In genomic region chr7:75858430-75858829, GRCh38 we compare ENCODE assay signal across 26 cellular contexts. TPM values are rescaled to one million over a fixed set of nuclear protein-coding genes. Genes with fewer than 3 reads are reported as not detected.
"Had no signal": no experiment of that assay in that cellular context is flagged by ENCODE, and none has a peak within 500 bp of the region (broad histone marks: within the 10 kb centered on the region; RNA-seq: fewer than 3 reads in every experiment).

No MANE protein-coding gene starts in this region.

- DNase-seq: effector memory CD4-positive, alpha-beta T cell; heart left ventricle; hippocampal formation; mesendoderm; naive B cell; psoas muscle; retina; right lobe of liver; stimulated activated CD4-positive, alpha-beta T cell treated with anti-CD3 and anti-CD28 coated beads, Interleukin-4, amount 100 ng/mL, for 1 hour; stimulated activated CD8-positive, alpha-beta memory T cell treated with anti-CD3 and anti-CD28 coated beads, Interleukin-4, amount 100 ng/mL, for 48 hours; stimulated activated naive CD8-positive, alpha-beta T cell treated with anti-CD3 and anti-CD28 coated beads, Interleukin-15, amount 100 ng/mL, for 72 hours; testis; upper lobe of right lung had no signal

- H3K27ac ChIP-seq: heart left ventricle, neutrophil, psoas muscle, right lobe of liver, testis, tibial nerve, upper lobe of right lung, vagina had no signal

- H3K4me3 ChIP-seq: heart left ventricle, psoas muscle, right lobe of liver, testis, tibial nerve, upper lobe of right lung, vagina had no signal

- FAIRE-seq: endometrium, frontal cortex had no signal

- ATAC-seq: esophagus mucosa; heart left ventricle; psoas muscle; right lobe of liver; stimulated activated effector memory CD8-positive, alpha-beta T cell treated with anti-CD3 and anti-CD28 coated beads, Interleukin-12 subunit alpha, Interleukin-12 subunit beta, amount 100 ng/mL, for 72 hours; stimulated activated naive CD8-positive, alpha-beta T cell treated with anti-CD3 and anti-CD28 coated beads, Interleukin-15, amount 100 ng/mL, for 72 hours; upper lobe of right lung had no signal

- H3K27ac Mint-ChIP-seq: stimulated activated effector memory CD8-positive, alpha-beta T cell treated with anti-CD3 and anti-CD28 coated beads, Interleukin-12 subunit alpha, Interleukin-12 subunit beta, amount 100 ng/mL, for 72 hours had no signal

- H3K36me3 Mint-ChIP-seq: stimulated activated effector memory CD8-positive, alpha-beta T cell treated with anti-CD3 and anti-CD28 coated beads, Interleukin-12 subunit alpha, Interleukin-12 subunit beta, amount 100 ng/mL, for 72 hours had no signal

- H3K9me3 ChIP-seq: neutrophil, psoas muscle, right lobe of liver, testis, tibial nerve, upper lobe of right lung, vagina had no signal

- H3K4me3 Mint-ChIP-seq: naive B cell; stimulated activated effector memory CD8-positive, alpha-beta T cell treated with anti-CD3 and anti-CD28 coated beads, Interleukin-12 subunit alpha, Interleukin-12 subunit beta, amount 100 ng/mL, for 72 hours; stimulated activated naive CD8-positive, alpha-beta T cell treated with anti-CD3 and anti-CD28 coated beads, Interleukin-15, amount 100 ng/mL, for 72 hours had no signal

- H3K36me3 ChIP-seq: heart left ventricle, neutrophil, right lobe of liver, tibial nerve, upper lobe of right lung, vagina had no signal

- H3K27me3 ChIP-seq: heart left ventricle, neutrophil, right lobe of liver, testis, tibial nerve, upper lobe of right lung, vagina had no signal

- H3K4me1 ChIP-seq: psoas muscle, right lobe of liver, testis, tibial nerve, vagina had no signal

RNA-seq across cellular contexts. Expression of gene CCL24, which starts 44.8 kb away (rescaled TPM):
- total RNA-seq: fibroblast of lung, frontal cortex, glomerular endothelial cell, kidney epithelial cell, lung microvascular endothelial cell, osteoblast, psoas muscle, testis, tibial nerve, vagina had no signal
- polyA plus RNA-seq: fibroblast of lung, neural cell, psoas muscle had no signal
